ENCODE assay signal across 8 cellular contexts in the genomic region with DNA sequence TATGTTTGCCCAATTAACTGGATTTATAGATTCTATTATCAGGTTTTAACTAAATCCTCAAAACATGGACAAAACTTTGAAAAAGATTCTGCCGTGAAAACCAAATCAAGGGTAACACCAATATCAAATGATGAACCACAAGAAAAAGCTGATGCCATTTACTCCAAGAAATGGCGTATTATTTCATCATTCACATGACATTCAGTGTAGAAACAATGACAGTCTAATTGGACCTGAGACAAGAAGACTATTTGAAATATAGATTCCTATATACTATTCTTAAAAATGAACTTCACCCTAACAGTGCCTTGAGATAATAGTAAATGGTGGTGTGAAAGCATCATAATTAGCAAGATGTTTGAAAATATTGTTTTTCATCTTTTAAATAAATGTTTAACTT. TPM values are rescaled to one million over a fixed set of nuclear protein-coding genes. Genes with fewer than 3 reads are reported as not detected.
"Had no signal": no experiment of that assay in that cellular context is flagged by ENCODE, and none has a peak within 500 bp of the region (broad histone marks: within the 10 kb centered on the region; RNA-seq: fewer than 3 reads in every experiment).

No MANE protein-coding gene starts in this region.

- DNase-seq: IMR-90, KBM-7 had no signal

- ATAC-seq: HepG2 had no signal

- FAIRE-seq: HepG2, HTR-8/SVneo had no signal

- H3K27ac ChIP-seq: HL-60 had no signal

RNA-seq across cellular contexts. Expression of a gene that starts 4.8 kb away (rescaled TPM):
- total RNA-seq: HT-29, HT1080, IMR-90 had no signal
- polyA plus RNA-seq: HepG2, IgD-negative memory B cell, IMR-90 had no signal

RNA-seq across cellular contexts. Expression of a gene that starts 47.1 kb away (rescaled TPM):
- polyA plus RNA-seq: IgD-negative memory B cell had no signal
